In the genomic region with DNA sequence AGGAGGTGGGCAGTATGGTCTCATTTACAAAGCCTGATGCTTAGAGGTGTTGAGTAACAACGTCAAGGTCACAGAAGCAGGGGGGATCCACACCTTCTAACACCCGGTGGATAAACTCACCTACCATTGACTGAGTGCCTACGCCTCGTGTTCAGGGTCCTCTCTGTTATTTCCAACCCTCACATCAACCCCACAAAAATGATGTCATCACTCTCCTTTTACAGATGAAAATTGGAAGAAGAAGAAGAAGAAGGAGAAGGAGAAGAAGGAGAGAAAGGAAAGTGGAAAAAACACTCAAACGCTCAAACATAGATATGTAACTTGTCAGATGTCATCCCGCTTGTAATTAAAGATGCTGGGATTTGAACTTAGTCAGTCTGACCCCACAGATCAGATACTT, we compare ENCODE assay signal across 1 cellular context.
TF ChIP-seq lines count a peak whose summit lies in the region.

No MANE protein-coding gene starts in this region.

TF ChIP-seq in H1, 55 proteins besides CTCF, POLR2A, EP300 and RAD21:
- no peak for TF ChIP-seq YY1 (IDR thresholded peaks at IDR 0.05; ENCODE audit: low read depth, low read length)
